ENCODE assay signal across 1 cellular context in the genomic region with DNA sequence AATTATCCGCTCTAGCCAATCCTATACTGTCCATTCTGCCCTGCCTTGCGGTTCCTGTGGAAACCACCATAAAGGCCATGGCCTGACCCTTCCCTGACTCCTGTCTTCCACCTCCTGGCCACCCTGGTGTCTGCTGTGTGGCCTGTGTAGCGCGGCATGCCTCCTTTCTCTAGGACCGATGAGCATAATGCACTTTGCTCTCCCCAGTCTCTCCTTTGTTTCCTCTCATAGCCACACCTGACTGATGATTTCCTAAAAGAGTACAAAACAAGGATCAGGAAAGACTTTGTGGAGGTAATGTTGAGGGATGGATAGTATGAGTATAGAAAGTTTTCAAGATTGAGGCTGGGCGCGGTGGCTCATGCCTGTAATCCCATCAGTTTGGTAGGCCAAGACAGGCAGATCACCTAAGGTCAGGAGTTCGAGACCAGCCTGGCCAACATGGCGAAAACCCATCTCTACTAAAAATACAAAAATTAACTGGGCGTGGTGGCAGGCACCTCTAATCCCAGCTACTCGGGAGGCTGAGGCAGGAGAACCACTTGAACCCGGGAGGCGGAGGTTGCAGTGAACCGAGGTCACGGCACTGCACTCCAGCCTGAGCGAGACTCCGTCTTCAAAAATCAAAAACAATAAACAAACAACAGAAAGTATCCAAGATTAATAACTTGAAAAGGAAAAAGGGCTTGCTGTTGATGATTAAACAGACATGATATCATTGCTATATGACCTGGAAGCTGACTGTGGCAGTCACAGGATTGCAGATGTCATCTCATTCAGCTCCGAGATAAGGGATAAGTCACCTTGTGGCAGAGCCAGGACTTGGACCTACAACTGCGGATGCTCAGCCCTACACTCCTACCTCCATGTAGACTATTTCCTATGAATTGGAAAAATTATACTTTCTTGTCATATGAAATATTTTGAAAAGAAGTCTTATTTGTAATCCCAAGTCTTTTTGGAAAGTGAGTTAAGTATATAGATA.
TF ChIP-seq lines count a peak whose summit lies in the region.

No MANE protein-coding gene starts in this region.

TF ChIP-seq in HepG2, 621 proteins besides CTCF, POLR2A, EP300 and RAD21 (continued from another document and continues in another):
- TF ChIP-seq, protein P1, sequence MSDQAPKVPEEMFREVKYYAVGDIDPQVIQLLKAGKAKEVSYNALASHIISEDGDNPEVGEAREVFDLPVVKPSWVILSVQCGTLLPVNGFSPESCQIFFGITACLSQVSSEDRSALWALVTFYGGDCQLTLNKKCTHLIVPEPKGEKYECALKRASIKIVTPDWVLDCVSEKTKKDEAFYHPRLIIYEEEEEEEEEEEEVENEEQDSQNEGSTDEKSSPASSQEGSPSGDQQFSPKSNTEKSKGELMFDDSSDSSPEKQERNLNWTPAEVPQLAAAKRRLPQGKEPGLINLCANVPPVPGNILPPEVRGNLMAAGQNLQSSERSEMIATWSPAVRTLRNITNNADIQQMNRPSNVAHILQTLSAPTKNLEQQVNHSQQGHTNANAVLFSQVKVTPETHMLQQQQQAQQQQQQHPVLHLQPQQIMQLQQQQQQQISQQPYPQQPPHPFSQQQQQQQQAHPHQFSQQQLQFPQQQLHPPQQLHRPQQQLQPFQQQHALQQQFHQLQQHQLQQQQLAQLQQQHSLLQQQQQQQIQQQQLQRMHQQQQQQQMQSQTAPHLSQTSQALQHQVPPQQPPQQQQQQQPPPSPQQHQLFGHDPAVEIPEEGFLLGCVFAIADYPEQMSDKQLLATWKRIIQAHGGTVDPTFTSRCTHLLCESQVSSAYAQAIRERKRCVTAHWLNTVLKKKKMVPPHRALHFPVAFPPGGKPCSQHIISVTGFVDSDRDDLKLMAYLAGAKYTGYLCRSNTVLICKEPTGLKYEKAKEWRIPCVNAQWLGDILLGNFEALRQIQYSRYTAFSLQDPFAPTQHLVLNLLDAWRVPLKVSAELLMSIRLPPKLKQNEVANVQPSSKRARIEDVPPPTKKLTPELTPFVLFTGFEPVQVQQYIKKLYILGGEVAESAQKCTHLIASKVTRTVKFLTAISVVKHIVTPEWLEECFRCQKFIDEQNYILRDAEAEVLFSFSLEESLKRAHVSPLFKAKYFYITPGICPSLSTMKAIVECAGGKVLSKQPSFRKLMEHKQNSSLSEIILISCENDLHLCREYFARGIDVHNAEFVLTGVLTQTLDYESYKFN (CRISPR knock-in tag; conservative IDR thresholded peaks at IDR 0.05): peak; percentile 76
- TF ChIP-seq ZNF878 (CRISPR knock-in tag; IDR thresholded peaks at IDR 0.05) (no peak), THRA (CRISPR knock-in tag; IDR thresholded peaks at IDR 0.05; ENCODE audit: borderline replicate concordance) (peak; percentile 37; the same call in 1 of the 2 replicates), KLF15 (CRISPR knock-in tag; IDR thresholded peaks at IDR 0.05; ENCODE audit: borderline replicate concordance) (no peak), ZXDC (CRISPR knock-in tag; IDR thresholded peaks at IDR 0.05) (no peak), ZNF431 (CRISPR knock-in tag; IDR thresholded peaks at IDR 0.05; ENCODE audit: borderline replicate concordance, low read depth) (no peak), NKX3-1 (CRISPR knock-in tag; IDR thresholded peaks at IDR 0.05) (no peak), ZBTB26 (CRISPR knock-in tag; IDR thresholded peaks at IDR 0.05; ENCODE audit: borderline replicate concordance) (peak; percentile 45), NONO (IDR thresholded peaks at IDR 0.05) (no peak), NONO (CRISPR knock-in tag; conservative IDR thresholded peaks at IDR 0.05) (no peak), MIXL1 (CRISPR knock-in tag; IDR thresholded peaks at IDR 0.05) (no peak), ZBTB40 (IDR thresholded peaks at IDR 0.05) (no peak), ZBTB40 (CRISPR knock-in tag; IDR thresholded peaks at IDR 0.05) (no peak), FIP1L1 (IDR thresholded peaks at IDR 0.05; ENCODE audit: borderline replicate concordance, insufficient read depth, low read depth, low read length) (no peak), ZSCAN25 (CRISPR knock-in tag; IDR thresholded peaks at IDR 0.05) (no peak), ADNP (CRISPR knock-in tag; IDR thresholded peaks at IDR 0.05) (0 out of 2 replicates have a peak, but pooled peaks have one; percentile 51), ZNF143 (CRISPR knock-in tag; IDR thresholded peaks at IDR 0.05) (no peak), MAF1 (CRISPR knock-in tag; IDR thresholded peaks at IDR 0.05; ENCODE audit: borderline replicate concordance) (no peak), GATAD1 (CRISPR knock-in tag; IDR thresholded peaks at IDR 0.05) (peak; percentile 42), HMGXB3 (CRISPR knock-in tag; IDR thresholded peaks at IDR 0.05; ENCODE audit: borderline replicate concordance) (0 out of 2 replicates have a peak, but pooled peaks have one; percentile 23), ZNF232 (CRISPR knock-in tag; IDR thresholded peaks at IDR 0.05; ENCODE audit: borderline replicate concordance) (no peak), ZMYM2 (CRISPR knock-in tag; IDR thresholded peaks at IDR 0.05) (peak; percentile 92), ZFP36L2 (CRISPR knock-in tag; IDR thresholded peaks at IDR 0.05) (no peak), RELA (CRISPR knock-in tag; IDR thresholded peaks at IDR 0.05) (no peak), HMGA1 (CRISPR knock-in tag; conservative IDR thresholded peaks at IDR 0.05) (no peak), ZFP90 (CRISPR knock-in tag; IDR thresholded peaks at IDR 0.05; ENCODE audit: borderline replicate concordance) (no peak), ZNF75D (CRISPR knock-in tag; IDR thresholded peaks at IDR 0.05; ENCODE audit: borderline replicate concordance) (no peak), ZNF670 (CRISPR knock-in tag; IDR thresholded peaks at IDR 0.05; ENCODE audit: borderline replicate concordance) (no peak), SKI (IDR thresholded peaks at IDR 0.05; ENCODE audit: partially characterized antibody) (no peak), ZNF792 (CRISPR knock-in tag; IDR thresholded peaks at IDR 0.05) (peak; percentile 96; the same call in 1 of the 2 replicates), ZNF441 (CRISPR knock-in tag; IDR thresholded peaks at IDR 0.05; ENCODE audit: borderline replicate concordance) (no peak)
